8 cellular contexts compared by ENCODE assay signal in genomic region chr2:36507408-36507812, GRCh38.
A peak's percentile ranks its signal among the peaks of the same experiment; 100 is the strongest.
DNase-seq lines count a peak whose midpoint lies in the region; ATAC-seq and TF ChIP-seq lines count a peak whose summit lies in the region.

No MANE protein-coding gene starts in this region.

- H3K4me3 ChIP-seq in Caco-2 (ENCODE audit: low read depth, low read length), result no peak overlapping the region

- H3K4me1 Mint-ChIP-seq in Caco-2 (ENCODE audit: low read depth, unreplicated experiment), result peaks cover 34% of the 10 kb centered on the region
- no peaks in the 10 kb centered on the region for H3K4me1 Mint-ChIP-seq in activated CD8-positive, alpha-beta T cell treated with anti-CD3 and anti-CD28 coated beads for 36 hours (ENCODE audit: low read depth)

- H3K36me3 ChIP-seq in Caco-2 (ENCODE audit: control insufficient read depth, insufficient read depth, low read length), result no peaks in the 10 kb centered on the region

- peaks cover 33% of the 10 kb centered on the region for H3K4me1 ChIP-seq in Caco-2

- CTCF ChIA-PET in Caco-2 (lab: Charles Lee), result interaction anchor here (0.5 to 1.1 kb wide), 8 partner anchors 15 to 157 kb away, joined by 3 to 7 read pairs (median 3); no protein-coding TSS in a partner anchor
- CTCF ChIA-PET in activated CD8-positive, alpha-beta T cell treated with anti-CD3 and anti-CD28 coated beads for 36 hours (lab: Charles Lee), result interaction anchor here (1.3 to 2.0 kb wide), 3 partner anchors 19 to 157 kb away, joined by 5 to 8 read pairs (median 6); no protein-coding TSS in a partner anchor

- H3K9me3 ChIP-seq in Caco-2, result no peaks in the 10 kb centered on the region

- H3K27me3 Mint-ChIP-seq in Caco-2 (ENCODE audit: insufficient read depth, unreplicated experiment), result no peaks in the 10 kb centered on the region
- no peaks in the 10 kb centered on the region for H3K27me3 Mint-ChIP-seq in activated CD8-positive, alpha-beta T cell treated with anti-CD3 and anti-CD28 coated beads for 36 hours

- POLR2A ChIA-PET in Caco-2 (lab: Charles Lee), result interaction anchor here (0.5 kb wide), 1 partner anchor 118 kb away, joined by 3 read pairs; no protein-coding TSS in a partner anchor
- POLR2A ChIA-PET in activated CD8-positive, alpha-beta T cell treated with anti-CD3 and anti-CD28 coated beads for 36 hours (lab: Charles Lee), result no interaction called here

- peak; percentile 56 to 89 for TF ChIP-seq CTCF in Caco-2 (IDR thresholded peaks at IDR 0.05; ENCODE audit: insufficient read depth in 1 of 2, low read depth in 1 of 2, low read length in 1 of 2, severe bottlenecking in 1 of 2, unreplicated experiment in 1 of 2)
- TF ChIP-seq CTCF in activated CD8-positive, alpha-beta T cell treated with anti-CD3 and anti-CD28 coated beads for 36 hours (IDR thresholded peaks at IDR 0.05), result peak; percentile 66

- peak; percentile 87 for ATAC-seq in GM18907 (IDR thresholded peaks at IDR 0.05; ENCODE audit: unreplicated experiment)
- peak; percentile 78 for ATAC-seq in HG03060 (IDR thresholded peaks at IDR 0.05; ENCODE audit: low read depth, unreplicated experiment)
- ATAC-seq in activated CD8-positive, alpha-beta T cell treated with anti-CD3 and anti-CD28 coated beads for 36 hours, result peak; percentile 78
- ATAC-seq in HG02970 (IDR thresholded peaks at IDR 0.05; ENCODE audit: low FRiP score, unreplicated experiment), result no peak

- intact Hi-C loops in Caco-2 (cut with micrococcal nuclease; ENCODE audit: unreplicated experiment) (loop anchor here (1.0 to 2.0 kb wide), 4 partner anchors 48 to 155 kb away; no protein-coding TSS in a partner anchor), posterior cingulate gyrus (cut with DNase I) (loop anchor here (5.0 kb wide), 1 partner anchor 150 kb away; the partner anchor contains the start of gene CRIM1)
- intact Hi-C loops in activated CD8-positive, alpha-beta T cell treated with anti-CD3 and anti-CD28 coated beads for 36 hours (cut with micrococcal nuclease), result loop anchor here (5.0 kb wide), 1 partner anchor 155 kb away; no protein-coding TSS in a partner anchor

- H3K4me3 Mint-ChIP-seq in Caco-2 (ENCODE audit: unreplicated experiment), result no peak overlapping the region
- H3K4me3 Mint-ChIP-seq in activated CD8-positive, alpha-beta T cell treated with anti-CD3 and anti-CD28 coated beads for 36 hours, result no peak overlapping the region

- peaks cover 100% of the 10 kb centered on the region for H3K36me3 Mint-ChIP-seq in Caco-2 (ENCODE audit: insufficient read depth, unreplicated experiment)
- H3K36me3 Mint-ChIP-seq in activated CD8-positive, alpha-beta T cell treated with anti-CD3 and anti-CD28 coated beads for 36 hours (ENCODE audit: low read depth), result peaks cover 2% of the 10 kb centered on the region

- no peaks in the 10 kb centered on the region for H3K9me3 Mint-ChIP-seq in Caco-2 (ENCODE audit: unreplicated experiment)
- no peaks in the 10 kb centered on the region for H3K9me3 Mint-ChIP-seq in activated CD8-positive, alpha-beta T cell treated with anti-CD3 and anti-CD28 coated beads for 36 hours

- peak overlapping the region; percentile 79 for H3K27ac Mint-ChIP-seq in Caco-2 (ENCODE audit: unreplicated experiment)
- no peak overlapping the region for H3K27ac Mint-ChIP-seq in activated CD8-positive, alpha-beta T cell treated with anti-CD3 and anti-CD28 coated beads for 36 hours

- BruUV-seq in Caco-2 (replicated peaks; lab: Mats Ljungman, UMichigan), result no TSS peak

- no peaks in the 10 kb centered on the region for H3K27me3 ChIP-seq in Caco-2 (replicated peaks; ENCODE audit: control insufficient read depth, insufficient read depth, low read length)

- DNase-seq in Caco-2, result peak; percentile 70 to 79
- DNase-seq in NCI-H2227 (lab: John Stamatoyannopoulos, UW; ENCODE audit: unreplicated experiment), result peak; percentile 38
- peak; percentile 59 for DNase-seq in activated CD8-positive, alpha-beta T cell treated with anti-CD3 and anti-CD28 coated beads for 36 hours
- DNase-seq in glomerular visceral epithelial cell (ENCODE audit: extremely low spot score), result peak; percentile 65
- DNase-seq in posterior cingulate gyrus, result peak in 6 of 10 donors; percentile 19 to 82 (median 40)
